15 cellular contexts compared by ENCODE assay signal in genomic region chrX:127877358-127877757, GRCh38.
A peak's percentile ranks its signal among the peaks of the same experiment; 100 is the strongest.
DNase-seq lines count a peak whose midpoint lies in the region; ATAC-seq, FAIRE-seq and TF ChIP-seq lines count a peak whose summit lies in the region.
"Had no signal": no experiment of that assay in that cellular context is flagged by ENCODE, and none has a peak within 500 bp of the region (broad histone marks: within the 10 kb centered on the region; RNA-seq: fewer than 3 reads in every experiment).

No MANE protein-coding gene starts in this region.

- no peak for ATAC-seq in Right ventricle myocardium inferior
- no peak for ATAC-seq in PC-3

- H3K36me3 Mint-ChIP-seq in activated T-helper 1 cell treated with anti-CD3 and anti-CD28 coated beads, Interleukin-12 subunit alpha, Interleukin-12 subunit beta, Interleukin-2, Interleukin-4 antibody, amounts not matched to agents 30 ng/mL and 10 ng/mL and 1 ng/mL, durations not matched to agents 14 hours and 24 hours and 36 hours (ENCODE audit: low read depth), result no peaks in the 10 kb centered on the region
- H3K36me3 Mint-ChIP-seq: CD4-positive, CD25-positive, alpha-beta regulatory T cell had no signal

- no peak overlapping the region for H3K27ac Mint-ChIP-seq in activated T-helper 1 cell treated with anti-CD3 and anti-CD28 coated beads, Interleukin-12 subunit alpha, Interleukin-12 subunit beta, Interleukin-2, Interleukin-4 antibody, amounts not matched to agents 30 ng/mL and 10 ng/mL and 1 ng/mL, durations not matched to agents 14 hours and 24 hours and 36 hours
- H3K27ac Mint-ChIP-seq: B cell; CD4-positive, CD25-positive, alpha-beta regulatory T cell; H9 had no signal

- WGBS in smooth muscle cell (ENCODE audit: low lambda C conversion rate), result 59% methylated on average over 3 of the region's 3 CpGs

- H3K4me1 Mint-ChIP-seq in activated T-helper 1 cell treated with anti-CD3 and anti-CD28 coated beads, Interleukin-12 subunit alpha, Interleukin-12 subunit beta, Interleukin-2, Interleukin-4 antibody, amounts not matched to agents 30 ng/mL and 10 ng/mL and 1 ng/mL, durations not matched to agents 14 hours and 24 hours and 36 hours (ENCODE audit: low read depth), result no peaks in the 10 kb centered on the region
- H3K4me1 Mint-ChIP-seq: B cell; CD4-positive, CD25-positive, alpha-beta regulatory T cell; H9 had no signal

- H3K4me2 ChIP-seq in PC-3 (ENCODE audit: low read length) (peak overlapping the region; percentile 53; the same call in 1 of the 2 replicates), endothelial cell of umbilical vein (ENCODE audit: insufficient read depth, low read length) (no peak overlapping the region), smooth muscle cell (peak overlapping the region; percentile 77)

- H3K79me2 ChIP-seq in PC-3 (ENCODE audit: low read length), result no peaks in the 10 kb centered on the region
- no peaks in the 10 kb centered on the region for H3K79me2 ChIP-seq in endothelial cell of umbilical vein (ENCODE audit: control insufficient read depth, insufficient read depth, low read length)
- no peaks in the 10 kb centered on the region for H3K79me2 ChIP-seq in smooth muscle cell (ENCODE audit: low read depth)

- intact Hi-C loops in left ventricle myocardium inferior (cut with micrococcal nuclease), result no loop called here
- intact Hi-C loops in Right ventricle myocardium inferior (cut with DNase I), result no loop called here
- intact Hi-C loops in PC-3 (cut with micrococcal nuclease), result no loop called here
- intact Hi-C loops in endothelial cell of umbilical vein (cut with micrococcal nuclease), result loop anchor here (1.0 to 2.0 kb wide), 3 partner anchors 67 to 158 kb away; no protein-coding TSS in a partner anchor
- intact Hi-C loops in activated T-helper 1 cell treated with anti-CD3 and anti-CD28 coated beads, Interleukin-12 subunit alpha, Interleukin-12 subunit beta, Interleukin-2, Interleukin-4 antibody, amounts not matched to agents 30 ng/mL and 10 ng/mL and 1 ng/mL, durations not matched to agents 14 hours and 24 hours and 36 hours (cut with micrococcal nuclease), result no loop called here

- H3K4me3 ChIP-seq in left ventricle myocardium inferior, result peak overlapping the region; percentile 34
- H3K4me3 ChIP-seq in PC-3 (ENCODE audit: low read length), result no peak overlapping the region; the same call in 1 of the 2 replicates
- no peak overlapping the region for H3K4me3 ChIP-seq in endothelial cell of umbilical vein (replicated peaks in 1 of 3; ENCODE audit: insufficient read depth in 1 of 3, low read depth in 1 of 3, low read length in 3 of 3)
- H3K4me3 ChIP-seq in smooth muscle cell, result peak overlapping the region; percentile 42

- no TSS peak for BruUV-seq in PC-3 (replicated peaks; lab: Mats Ljungman, UMichigan)
- BruUV-seq in endothelial cell of umbilical vein (replicated peaks; lab: Mats Ljungman, UMichigan), result no TSS peak

- peak; percentile 72 for FAIRE-seq in endothelial cell of umbilical vein (lab: Jason Lieb, UNC)

- TF ChIP-seq CTCF in left ventricle myocardium inferior (IDR thresholded peaks at IDR 0.05; ENCODE audit: borderline replicate concordance) (no peak), PC-3 (conservative IDR thresholded peaks at IDR 0.05; ENCODE audit: low read depth, low read length) (no peak), endothelial cell of umbilical vein (IDR thresholded peaks at IDR 0.05; ENCODE audit: extremely low read depth in 1 of 2, insufficient read depth in 1 of 2, low read depth in 1 of 2, low read length in 2 of 2) (no peak), smooth muscle cell (IDR thresholded peaks at IDR 0.05; ENCODE audit: borderline replicate concordance, insufficient read depth, poor library complexity, severe bottlenecking) (no peak)

- no peaks in the 10 kb centered on the region for H3K9me1 ChIP-seq in endothelial cell of umbilical vein (replicated peaks; ENCODE audit: control insufficient read depth, extremely low read depth, insufficient read depth, low read length)

- H3K27me3 ChIP-seq in left ventricle myocardium inferior (ENCODE audit: low read depth) (no peaks in the 10 kb centered on the region), PC-3 (ENCODE audit: low read length) (no peaks in the 10 kb centered on the region), endothelial cell of umbilical vein (ENCODE audit: control insufficient read depth in 2 of 2, insufficient read depth in 2 of 2, low read length in 2 of 2) (no peaks in the 10 kb centered on the region), smooth muscle cell (ENCODE audit: low read depth) (no peaks in the 10 kb centered on the region)

- no peaks in the 10 kb centered on the region for H3K9me2 ChIP-seq in PC-3 (replicated peaks; ENCODE audit: low read length)

- H4K20me1 ChIP-seq in PC-3 (ENCODE audit: low read length), result no peaks in the 10 kb centered on the region
- H4K20me1 ChIP-seq in endothelial cell of umbilical vein (replicated peaks; ENCODE audit: control insufficient read depth, extremely low read depth, insufficient read depth, low read length), result no peaks in the 10 kb centered on the region
- H4K20me1 ChIP-seq in smooth muscle cell (ENCODE audit: low read depth), result no peaks in the 10 kb centered on the region

- H3K36me3 ChIP-seq in left ventricle myocardium inferior (no peaks in the 10 kb centered on the region), PC-3 (ENCODE audit: low read depth, low read length) (no peaks in the 10 kb centered on the region), endothelial cell of umbilical vein (ENCODE audit: control insufficient read depth in 2 of 2, extremely low read depth in 1 of 2, insufficient read depth in 2 of 2, low read length in 2 of 2) (no peaks in the 10 kb centered on the region), smooth muscle cell (ENCODE audit: low read depth) (no peaks in the 10 kb centered on the region)

- H3K9me3 ChIP-seq in left ventricle myocardium inferior (replicated peaks) (no peaks in the 10 kb centered on the region), PC-3 (ENCODE audit: low read length) (no peaks in the 10 kb centered on the region), endothelial cell of umbilical vein (replicated peaks; ENCODE audit: control insufficient read depth, insufficient read depth, low read length) (no peaks in the 10 kb centered on the region), smooth muscle cell (replicated peaks; ENCODE audit: low read depth) (no peaks in the 10 kb centered on the region)
- H3K9me3 ChIP-seq: Caco-2 had no signal

- POLR2A ChIA-PET in PC-3 (lab: Charles Lee; ENCODE audit: unreplicated experiment), result no interaction called here
- POLR2A ChIA-PET in endothelial cell of umbilical vein (lab: Charles Lee), result no interaction called here

- H3K9me3 Mint-ChIP-seq in activated T-helper 1 cell treated with anti-CD3 and anti-CD28 coated beads, Interleukin-12 subunit alpha, Interleukin-12 subunit beta, Interleukin-2, Interleukin-4 antibody, amounts not matched to agents 30 ng/mL and 10 ng/mL and 1 ng/mL, durations not matched to agents 14 hours and 24 hours and 36 hours, result no peaks in the 10 kb centered on the region

- H3K27me3 Mint-ChIP-seq in activated T-helper 1 cell treated with anti-CD3 and anti-CD28 coated beads, Interleukin-12 subunit alpha, Interleukin-12 subunit beta, Interleukin-2, Interleukin-4 antibody, amounts not matched to agents 30 ng/mL and 10 ng/mL and 1 ng/mL, durations not matched to agents 14 hours and 24 hours and 36 hours (ENCODE audit: insufficient read depth), result no peaks in the 10 kb centered on the region
- H3K27me3 Mint-ChIP-seq: B cell; CD4-positive, CD25-positive, alpha-beta regulatory T cell had no signal

- no peak for TF ChIP-seq POLR2A in endothelial cell of umbilical vein (IDR thresholded peaks at IDR 0.05; ENCODE audit: low read depth, low read length)

- CTCF ChIA-PET in PC-3 (lab: Charles Lee), result interaction anchor here (0.6 kb wide), 1 partner anchor 590 kb away, joined by 3 read pairs; no protein-coding TSS in a partner anchor
- CTCF ChIA-PET in endothelial cell of umbilical vein (lab: Charles Lee), result no interaction called here

- DNase-seq in left ventricle myocardium inferior, result no peak
- DNase-seq in Right ventricle myocardium inferior (ENCODE audit: missing footprints), result no peak
- no peak for DNase-seq in PC-3
- DNase-seq in endothelial cell of umbilical vein (ENCODE audit: low read depth, low spot score), result peak; percentile 67
- no peak for DNase-seq in smooth muscle cell (lab: John Stamatoyannopoulos, UW; ENCODE audit: unreplicated experiment)
- DNase-seq in activated T-helper 1 cell treated with anti-CD3 and anti-CD28 coated beads, Interleukin-12 subunit alpha, Interleukin-12 subunit beta, Interleukin-2, Interleukin-4 antibody, amounts not matched to agents 30 ng/mL and 10 ng/mL and 1 ng/mL, durations not matched to agents 14 hours and 24 hours and 36 hours (ENCODE audit: low spot score), result no peak
- DNase-seq in cerebellum (ENCODE audit: low spot score), result no peak
- DNase-seq: Caco-2; CD4-positive, CD25-positive, alpha-beta regulatory T cell; DMS153; NCI-H1048; NCI-H2081 treated with DMSO at 0.1 percent for 48 hours; NCI-H526 had no signal

- H3K27ac ChIP-seq in left ventricle myocardium inferior (replicated peaks) (peak overlapping the region; percentile 44), PC-3 (ENCODE audit: low read length) (no peak overlapping the region), endothelial cell of umbilical vein (ENCODE audit: insufficient read depth, low read depth, low read length) (peak overlapping the region; percentile 66), smooth muscle cell (ENCODE audit: low read depth) (peak overlapping the region; percentile 74)

- H2AFZ ChIP-seq in PC-3 (ENCODE audit: low read length) (peak overlapping the region; percentile 48; the same call in 1 of the 2 replicates), endothelial cell of umbilical vein (ENCODE audit: low read depth, low read length) (no peak overlapping the region), smooth muscle cell (ENCODE audit: low read depth) (peak overlapping the region; percentile 91)

- dilution Hi-C loops in endothelial cell of umbilical vein (cut with MboI; ENCODE audit: extremely low pct_ligation_motif_present, low sequenced_read_pairs), result no loop called here

- no peak overlapping the region for H3K4me3 Mint-ChIP-seq in activated T-helper 1 cell treated with anti-CD3 and anti-CD28 coated beads, Interleukin-12 subunit alpha, Interleukin-12 subunit beta, Interleukin-2, Interleukin-4 antibody, amounts not matched to agents 30 ng/mL and 10 ng/mL and 1 ng/mL, durations not matched to agents 14 hours and 24 hours and 36 hours
- H3K4me3 Mint-ChIP-seq: B cell; CD4-positive, CD25-positive, alpha-beta regulatory T cell; H9 had no signal

- H3K9ac ChIP-seq in PC-3 (ENCODE audit: low read length) (no peak overlapping the region), endothelial cell of umbilical vein (replicated peaks; ENCODE audit: extremely low read depth, insufficient read depth, low read length) (peak overlapping the region; percentile 16), smooth muscle cell (ENCODE audit: low read depth) (peak overlapping the region; percentile 62)

- peaks cover 3% of the 10 kb centered on the region for H3K4me1 ChIP-seq in left ventricle myocardium inferior
- H3K4me1 ChIP-seq in PC-3 (ENCODE audit: insufficient read depth, low read length), result no peaks in the 10 kb centered on the region; the same call in 1 of the 2 replicates
- H3K4me1 ChIP-seq in endothelial cell of umbilical vein (ENCODE audit: control insufficient read depth, extremely low read depth, insufficient read depth, low read length), result peaks cover 19% of the 10 kb centered on the region
- no peaks in the 10 kb centered on the region for H3K4me1 ChIP-seq in smooth muscle cell (ENCODE audit: low read depth)
- H3K4me1 ChIP-seq: Caco-2 had no signal

- H3F3A ChIP-seq in PC-3 (ENCODE audit: low read length, unreplicated experiment) (no peaks in the 10 kb centered on the region), smooth muscle cell (ENCODE audit: low read depth) (no peaks in the 10 kb centered on the region)

Comparison
In these comparisons a context has a peak if more than half of its experiments do, and no peak if none do; other contexts are left out.
1. H3K4me3 ChIP-seq: peak in left ventricle myocardium inferior (single experiment) and smooth muscle cell (single experiment); none in PC-3 (single experiment) and endothelial cell of umbilical vein (0 of 3).